28 cellular contexts compared by ENCODE assay signal in the genomic region with DNA sequence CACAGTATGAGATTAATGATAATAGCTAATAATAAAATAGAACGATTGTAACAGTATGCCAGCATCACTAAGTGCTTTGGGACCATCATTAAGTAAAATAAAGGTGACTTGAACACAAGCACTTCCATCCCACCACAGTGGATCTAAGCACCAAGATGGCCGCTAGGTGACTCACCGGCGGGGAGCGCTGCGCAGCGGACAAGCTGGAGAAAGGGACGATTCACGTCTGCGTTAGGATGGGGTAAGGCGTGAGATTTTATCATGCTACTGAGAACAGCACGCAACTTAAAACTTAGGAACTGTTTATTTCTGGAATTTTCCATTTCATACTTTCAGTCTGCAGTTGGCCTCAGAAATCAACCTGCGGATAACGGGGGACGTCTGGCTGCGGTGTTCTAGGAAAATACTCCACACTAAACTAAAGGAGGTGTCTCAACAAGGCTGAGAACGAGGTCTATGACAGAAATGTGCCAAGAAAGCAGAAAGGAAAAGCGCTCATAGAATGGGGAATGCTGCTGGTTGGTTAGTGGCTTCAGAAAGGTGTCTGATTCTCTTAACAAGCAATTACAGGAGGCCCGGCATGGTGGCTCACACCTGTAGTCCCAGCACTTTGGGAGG.
A peak's percentile ranks its signal among the peaks of the same experiment; 100 is the strongest.
DNase-seq lines count a peak whose midpoint lies in the region; TF ChIP-seq lines count a peak whose summit lies in the region.
"Had no signal": no experiment of that assay in that cellular context is flagged by ENCODE, and none has a peak within 500 bp of the region (broad histone marks: within the 10 kb centered on the region; RNA-seq: fewer than 3 reads in every experiment).

No MANE protein-coding gene starts in this region.

- H3K27ac Mint-ChIP-seq in HFFc6 = peak overlapping the region; percentile 93
- H3K27ac Mint-ChIP-seq: activated naive CD4-positive, alpha-beta T cell treated with anti-CD3 and anti-CD28 coated beads for 36 hours; CD8-positive, alpha-beta T cell; memory B cell; T-helper 1 cell treated with Interleukin-12 subunit alpha and Interleukin-12 subunit beta and Interleukin-4 antibody, amounts not matched to agents 30 μg/mL and 1 μg/mL, for 36 hours had no signal

- H3K4me1 Mint-ChIP-seq in HFFc6 (ENCODE audit: low read depth) = peaks cover 57% of the 10 kb centered on the region

- no peaks in the 10 kb centered on the region; the same call in 1 of the 2 replicates for H3K27me3 Mint-ChIP-seq in HFFc6 (ENCODE audit: insufficient read depth)
- H3K27me3 Mint-ChIP-seq: memory B cell had no signal

- intact Hi-C loops in tibial artery (cut with DNase I; ENCODE audit: low total_unique reads) = no loop called here

- DNase-seq in HFFc6 (no peak), brain microvascular endothelial cell (no peak), tibial artery (no peak), retina (no peak), H4 (ENCODE audit: low spot score) (no peak)
- no peak for DNase-seq in effector CD4-positive, alpha-beta T cell
- DNase-seq: activated naive CD4-positive, alpha-beta T cell treated with anti-CD3 and anti-CD28 coated beads for 36 hours; BE2C; CD8-positive, alpha-beta T cell; effector CD8-positive, alpha-beta T cell; erythroblast; H7; left lung; MM.1S; NCI-H1930; NCI-H2171 treated with DMSO at 0.1 percent for 48 hours; NCI-H510A treated with DMSO at 0.1 percent for 48 hours; PC-3; right cardiac atrium; stimulated activated CD4-positive, alpha-beta T cell treated with anti-CD3 and anti-CD28 coated beads, Interleukin-12 subunit alpha, Interleukin-12 subunit beta, amount 100 ng/mL, for 4 hours; stimulated activated CD4-positive, alpha-beta T cell treated with anti-CD3 and anti-CD28 coated beads, Interleukin-2, amount 100 ng/mL, for 48 hours had no signal

- TF ChIP-seq CTCF in HFFc6 (IDR thresholded peaks at IDR 0.05) = no peak
- TF ChIP-seq CTCF in brain microvascular endothelial cell (IDR thresholded peaks at IDR 0.05; ENCODE audit: low read depth, low read length, missing control alignments) = no peak
- no peak for TF ChIP-seq CTCF in tibial artery (IDR thresholded peaks at IDR 0.05)

- H3K4me3 ChIP-seq in brain microvascular endothelial cell (ENCODE audit: low read depth, low read length) (no peak overlapping the region), muscle layer of colon (ENCODE audit: low read depth in 1 of 2, low read length in 2 of 2) (no peak overlapping the region), tibial artery (no peak overlapping the region)
- H3K4me3 ChIP-seq: adrenal gland, left lung, neural progenitor cell, SK-N-MC had no signal

- in situ Hi-C loops in brain microvascular endothelial cell (cut with HindIII; ENCODE audit: low pct_ligation_motif_present, low sequenced_read_pairs) = no loop called here

- no peak overlapping the region for H3K9ac ChIP-seq in muscle layer of colon (ENCODE audit: low read length)
- H3K9ac ChIP-seq: KMS-11, neural progenitor cell had no signal

- no peaks in the 10 kb centered on the region for H3K9me3 ChIP-seq in muscle layer of colon (ENCODE audit: low read length)
- H3K9me3 ChIP-seq in tibial artery = no peaks in the 10 kb centered on the region
- H3K9me3 ChIP-seq: adrenal gland, BE2C, left lung had no signal

- H3K27ac ChIP-seq in brain microvascular endothelial cell (peak overlapping the region; percentile 76), muscle layer of colon (ENCODE audit: low read depth, low read length) (peak overlapping the region; percentile 5), tibial artery (peak overlapping the region; percentile 69)
- H3K27ac ChIP-seq: KMS-11, neural progenitor cell, SK-N-MC had no signal

- H3K27me3 ChIP-seq in brain microvascular endothelial cell (replicated peaks) = no peaks in the 10 kb centered on the region
- H3K27me3 ChIP-seq in muscle layer of colon (ENCODE audit: control insufficient read depth in 1 of 2, insufficient read depth in 2 of 2, low read length in 2 of 2) = no peaks in the 10 kb centered on the region
- no peaks in the 10 kb centered on the region for H3K27me3 ChIP-seq in tibial artery
- H3K27me3 ChIP-seq: adrenal gland, BE2C, left lung, neural progenitor cell had no signal

- no peaks in the 10 kb centered on the region for H3K9me3 Mint-ChIP-seq in HFFc6
- H3K9me3 Mint-ChIP-seq: activated naive CD4-positive, alpha-beta T cell treated with anti-CD3 and anti-CD28 coated beads for 36 hours; CD8-positive, alpha-beta T cell; T-helper 1 cell treated with Interleukin-12 subunit alpha and Interleukin-12 subunit beta and Interleukin-4 antibody, amounts not matched to agents 30 μg/mL and 1 μg/mL, for 36 hours had no signal

- H3K4me1 ChIP-seq in muscle layer of colon (ENCODE audit: insufficient read depth, low read length) = peaks cover 8% of the 10 kb centered on the region
- H3K4me1 ChIP-seq in tibial artery = peaks cover 0 to 48% (median 13%) of the 10 kb centered on the region in 4 donors
- H3K4me1 ChIP-seq: left lung had no signal

- H3K36me3 ChIP-seq in brain microvascular endothelial cell (replicated peaks) (no peaks in the 10 kb centered on the region), muscle layer of colon (ENCODE audit: insufficient read depth, low read length) (no peaks in the 10 kb centered on the region), tibial artery (no peaks in the 10 kb centered on the region)
- H3K36me3 ChIP-seq: adrenal gland, BE2C, left lung, neural progenitor cell had no signal

- H3K4me3 Mint-ChIP-seq in HFFc6 = no peak overlapping the region
- H3K4me3 Mint-ChIP-seq: activated naive CD4-positive, alpha-beta T cell treated with anti-CD3 and anti-CD28 coated beads for 36 hours; CD8-positive, alpha-beta T cell; memory B cell; neural progenitor cell; T-helper 1 cell treated with Interleukin-12 subunit alpha and Interleukin-12 subunit beta and Interleukin-4 antibody, amounts not matched to agents 30 μg/mL and 1 μg/mL, for 36 hours had no signal

- H3K36me3 Mint-ChIP-seq in HFFc6 (ENCODE audit: low read depth) = peaks cover 8% of the 10 kb centered on the region
- H3K36me3 Mint-ChIP-seq: CD8-positive, alpha-beta T cell; neural progenitor cell had no signal

Comparison
In these comparisons a context has a peak if more than half of its experiments do, and no peak if none do; other contexts are left out.
1. H3K27ac ChIP-seq: peak in every context shown above with its lines; median percentile 76 in brain microvascular endothelial cell; 69 in tibial artery; 5 in muscle layer of colon.